1 cellular context compared by ENCODE assay signal in the genomic region with DNA sequence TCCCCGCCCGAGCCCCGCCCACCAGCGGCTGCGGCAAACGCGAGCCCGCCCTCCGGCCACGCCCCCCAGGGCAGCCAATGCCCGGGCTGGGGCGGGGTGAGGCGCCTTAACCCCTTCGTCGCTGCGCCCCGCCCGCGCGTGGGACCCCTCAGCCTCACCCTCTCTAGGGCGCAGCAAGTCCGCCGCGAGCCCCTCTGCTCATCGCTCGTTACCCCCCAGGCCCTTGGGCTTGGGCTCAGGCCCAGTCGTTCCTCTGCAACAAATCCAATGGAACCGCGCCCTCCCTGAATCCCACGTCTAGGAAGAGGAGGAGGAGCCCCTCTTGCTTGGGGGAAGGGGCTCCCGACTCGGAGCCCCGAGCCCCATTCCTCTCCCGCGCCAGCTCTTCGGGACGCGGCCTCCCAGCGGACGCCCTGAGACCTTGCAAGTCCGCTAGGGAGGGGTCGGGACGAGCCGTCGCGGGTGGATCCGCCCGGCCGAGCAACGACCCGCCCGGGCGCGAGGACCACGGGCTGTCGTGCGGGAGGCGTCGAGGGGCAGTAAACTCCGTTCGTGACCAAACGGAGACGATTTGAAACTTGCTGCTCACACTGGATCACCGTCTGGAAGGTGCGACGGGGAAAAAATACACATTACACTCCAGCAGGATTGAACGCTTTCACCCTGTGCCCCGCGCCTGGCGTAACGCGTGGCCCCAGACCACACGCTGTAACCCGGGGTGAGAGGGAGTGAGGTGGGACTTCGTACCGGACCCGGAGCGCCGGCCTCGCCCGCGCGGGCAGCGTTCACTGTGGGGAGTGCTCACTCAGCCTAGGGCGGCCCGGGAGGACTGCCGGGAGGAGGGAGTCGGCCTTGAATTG.
TF ChIP-seq lines count a peak whose summit lies in the region.

No MANE protein-coding gene starts in this region.

TF ChIP-seq in HepG2, 621 proteins besides CTCF, POLR2A, EP300 and RAD21 (continued from another document and continues in another):
- TF ChIP-seq, protein P1, sequence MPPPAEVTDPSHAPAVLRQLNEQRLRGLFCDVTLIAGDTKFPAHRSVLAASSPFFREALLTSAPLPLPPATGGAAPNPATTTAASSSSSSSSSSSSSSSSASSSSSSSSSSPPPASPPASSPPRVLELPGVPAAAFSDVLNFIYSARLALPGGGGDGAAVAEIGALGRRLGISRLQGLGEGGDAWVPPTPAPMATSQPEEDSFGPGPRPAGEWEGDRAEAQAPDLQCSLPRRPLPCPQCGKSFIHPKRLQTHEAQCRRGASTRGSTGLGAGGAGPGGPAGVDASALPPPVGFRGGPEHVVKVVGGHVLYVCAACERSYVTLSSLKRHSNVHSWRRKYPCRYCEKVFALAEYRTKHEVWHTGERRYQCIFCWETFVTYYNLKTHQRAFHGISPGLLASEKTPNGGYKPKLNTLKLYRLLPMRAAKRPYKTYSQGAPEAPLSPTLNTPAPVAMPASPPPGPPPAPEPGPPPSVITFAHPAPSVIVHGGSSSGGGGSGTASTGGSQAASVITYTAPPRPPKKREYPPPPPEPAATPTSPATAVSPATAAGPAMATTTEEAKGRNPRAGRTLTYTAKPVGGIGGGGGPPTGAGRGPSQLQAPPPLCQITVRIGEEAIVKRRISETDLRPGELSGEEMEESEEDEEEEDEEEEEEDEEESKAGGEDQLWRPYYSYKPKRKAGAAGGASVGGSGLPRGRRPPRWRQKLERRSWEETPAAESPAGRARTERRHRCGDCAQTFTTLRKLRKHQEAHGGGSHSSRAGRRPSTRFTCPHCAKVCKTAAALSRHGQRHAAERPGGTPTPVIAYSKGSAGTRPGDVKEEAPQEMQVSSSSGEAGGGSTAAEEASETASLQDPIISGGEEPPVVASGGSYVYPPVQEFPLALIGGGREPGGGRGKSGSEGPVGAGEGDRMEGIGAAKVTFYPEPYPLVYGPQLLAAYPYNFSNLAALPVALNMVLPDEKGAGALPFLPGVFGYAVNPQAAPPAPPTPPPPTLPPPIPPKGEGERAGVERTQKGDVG (CRISPR knock-in tag; IDR thresholded peaks at IDR 0.05; ENCODE audit: borderline replicate concordance): peak; percentile 92
- no peak for TF ChIP-seq ATF7 (IDR thresholded peaks at IDR 0.05)
- TF ChIP-seq ATF7 (CRISPR knock-in tag; IDR thresholded peaks at IDR 0.05): peak; percentile 75
- TF ChIP-seq DPF2 (CRISPR knock-in tag; IDR thresholded peaks at IDR 0.05; ENCODE audit: borderline replicate concordance, low read depth): peak; percentile 50; the same call in 1 of the 2 replicates
- TF ChIP-seq MEIS1 (CRISPR knock-in tag; IDR thresholded peaks at IDR 0.05; ENCODE audit: borderline replicate concordance): no peak; the same call in 1 of the 2 replicates
- TF ChIP-seq, protein P2, sequence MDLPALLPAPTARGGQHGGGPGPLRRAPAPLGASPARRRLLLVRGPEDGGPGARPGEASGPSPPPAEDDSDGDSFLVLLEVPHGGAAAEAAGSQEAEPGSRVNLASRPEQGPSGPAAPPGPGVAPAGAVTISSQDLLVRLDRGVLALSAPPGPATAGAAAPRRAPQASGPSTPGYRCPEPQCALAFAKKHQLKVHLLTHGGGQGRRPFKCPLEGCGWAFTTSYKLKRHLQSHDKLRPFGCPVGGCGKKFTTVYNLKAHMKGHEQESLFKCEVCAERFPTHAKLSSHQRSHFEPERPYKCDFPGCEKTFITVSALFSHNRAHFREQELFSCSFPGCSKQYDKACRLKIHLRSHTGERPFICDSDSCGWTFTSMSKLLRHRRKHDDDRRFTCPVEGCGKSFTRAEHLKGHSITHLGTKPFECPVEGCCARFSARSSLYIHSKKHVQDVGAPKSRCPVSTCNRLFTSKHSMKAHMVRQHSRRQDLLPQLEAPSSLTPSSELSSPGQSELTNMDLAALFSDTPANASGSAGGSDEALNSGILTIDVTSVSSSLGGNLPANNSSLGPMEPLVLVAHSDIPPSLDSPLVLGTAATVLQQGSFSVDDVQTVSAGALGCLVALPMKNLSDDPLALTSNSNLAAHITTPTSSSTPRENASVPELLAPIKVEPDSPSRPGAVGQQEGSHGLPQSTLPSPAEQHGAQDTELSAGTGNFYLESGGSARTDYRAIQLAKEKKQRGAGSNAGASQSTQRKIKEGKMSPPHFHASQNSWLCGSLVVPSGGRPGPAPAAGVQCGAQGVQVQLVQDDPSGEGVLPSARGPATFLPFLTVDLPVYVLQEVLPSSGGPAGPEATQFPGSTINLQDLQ (CRISPR knock-in tag; IDR thresholded peaks at IDR 0.05): no peak
- TF ChIP-seq, protein P3, sequence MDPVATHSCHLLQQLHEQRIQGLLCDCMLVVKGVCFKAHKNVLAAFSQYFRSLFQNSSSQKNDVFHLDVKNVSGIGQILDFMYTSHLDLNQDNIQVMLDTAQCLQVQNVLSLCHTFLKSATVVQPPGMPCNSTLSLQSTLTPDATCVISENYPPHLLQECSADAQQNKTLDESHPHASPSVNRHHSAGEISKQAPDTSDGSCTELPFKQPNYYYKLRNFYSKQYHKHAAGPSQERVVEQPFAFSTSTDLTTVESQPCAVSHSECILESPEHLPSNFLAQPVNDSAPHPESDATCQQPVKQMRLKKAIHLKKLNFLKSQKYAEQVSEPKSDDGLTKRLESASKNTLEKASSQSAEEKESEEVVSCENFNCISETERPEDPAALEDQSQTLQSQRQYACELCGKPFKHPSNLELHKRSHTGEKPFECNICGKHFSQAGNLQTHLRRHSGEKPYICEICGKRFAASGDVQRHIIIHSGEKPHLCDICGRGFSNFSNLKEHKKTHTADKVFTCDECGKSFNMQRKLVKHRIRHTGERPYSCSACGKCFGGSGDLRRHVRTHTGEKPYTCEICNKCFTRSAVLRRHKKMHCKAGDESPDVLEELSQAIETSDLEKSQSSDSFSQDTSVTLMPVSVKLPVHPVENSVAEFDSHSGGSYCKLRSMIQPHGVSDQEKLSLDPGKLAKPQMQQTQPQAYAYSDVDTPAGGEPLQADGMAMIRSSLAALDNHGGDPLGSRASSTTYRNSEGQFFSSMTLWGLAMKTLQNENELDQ (CRISPR knock-in tag; IDR thresholded peaks at IDR 0.05; ENCODE audit: borderline replicate concordance): peak; percentile 75; the same call in 1 of the 2 replicates
- no peak; the same call in 1 of the 2 replicates for TF ChIP-seq SOX5 (CRISPR knock-in tag; IDR thresholded peaks at IDR 0.05; ENCODE audit: borderline replicate concordance)
- no peak for TF ChIP-seq ZNF672 (CRISPR knock-in tag; IDR thresholded peaks at IDR 0.05)
- no peak for TF ChIP-seq ZNF234 (CRISPR knock-in tag; conservative IDR thresholded peaks at IDR 0.05)
- TF ChIP-seq RBFOX2 (IDR thresholded peaks at IDR 0.05; ENCODE audit: low read depth, low read length): peak; percentile 92
- TF ChIP-seq, protein P4, sequence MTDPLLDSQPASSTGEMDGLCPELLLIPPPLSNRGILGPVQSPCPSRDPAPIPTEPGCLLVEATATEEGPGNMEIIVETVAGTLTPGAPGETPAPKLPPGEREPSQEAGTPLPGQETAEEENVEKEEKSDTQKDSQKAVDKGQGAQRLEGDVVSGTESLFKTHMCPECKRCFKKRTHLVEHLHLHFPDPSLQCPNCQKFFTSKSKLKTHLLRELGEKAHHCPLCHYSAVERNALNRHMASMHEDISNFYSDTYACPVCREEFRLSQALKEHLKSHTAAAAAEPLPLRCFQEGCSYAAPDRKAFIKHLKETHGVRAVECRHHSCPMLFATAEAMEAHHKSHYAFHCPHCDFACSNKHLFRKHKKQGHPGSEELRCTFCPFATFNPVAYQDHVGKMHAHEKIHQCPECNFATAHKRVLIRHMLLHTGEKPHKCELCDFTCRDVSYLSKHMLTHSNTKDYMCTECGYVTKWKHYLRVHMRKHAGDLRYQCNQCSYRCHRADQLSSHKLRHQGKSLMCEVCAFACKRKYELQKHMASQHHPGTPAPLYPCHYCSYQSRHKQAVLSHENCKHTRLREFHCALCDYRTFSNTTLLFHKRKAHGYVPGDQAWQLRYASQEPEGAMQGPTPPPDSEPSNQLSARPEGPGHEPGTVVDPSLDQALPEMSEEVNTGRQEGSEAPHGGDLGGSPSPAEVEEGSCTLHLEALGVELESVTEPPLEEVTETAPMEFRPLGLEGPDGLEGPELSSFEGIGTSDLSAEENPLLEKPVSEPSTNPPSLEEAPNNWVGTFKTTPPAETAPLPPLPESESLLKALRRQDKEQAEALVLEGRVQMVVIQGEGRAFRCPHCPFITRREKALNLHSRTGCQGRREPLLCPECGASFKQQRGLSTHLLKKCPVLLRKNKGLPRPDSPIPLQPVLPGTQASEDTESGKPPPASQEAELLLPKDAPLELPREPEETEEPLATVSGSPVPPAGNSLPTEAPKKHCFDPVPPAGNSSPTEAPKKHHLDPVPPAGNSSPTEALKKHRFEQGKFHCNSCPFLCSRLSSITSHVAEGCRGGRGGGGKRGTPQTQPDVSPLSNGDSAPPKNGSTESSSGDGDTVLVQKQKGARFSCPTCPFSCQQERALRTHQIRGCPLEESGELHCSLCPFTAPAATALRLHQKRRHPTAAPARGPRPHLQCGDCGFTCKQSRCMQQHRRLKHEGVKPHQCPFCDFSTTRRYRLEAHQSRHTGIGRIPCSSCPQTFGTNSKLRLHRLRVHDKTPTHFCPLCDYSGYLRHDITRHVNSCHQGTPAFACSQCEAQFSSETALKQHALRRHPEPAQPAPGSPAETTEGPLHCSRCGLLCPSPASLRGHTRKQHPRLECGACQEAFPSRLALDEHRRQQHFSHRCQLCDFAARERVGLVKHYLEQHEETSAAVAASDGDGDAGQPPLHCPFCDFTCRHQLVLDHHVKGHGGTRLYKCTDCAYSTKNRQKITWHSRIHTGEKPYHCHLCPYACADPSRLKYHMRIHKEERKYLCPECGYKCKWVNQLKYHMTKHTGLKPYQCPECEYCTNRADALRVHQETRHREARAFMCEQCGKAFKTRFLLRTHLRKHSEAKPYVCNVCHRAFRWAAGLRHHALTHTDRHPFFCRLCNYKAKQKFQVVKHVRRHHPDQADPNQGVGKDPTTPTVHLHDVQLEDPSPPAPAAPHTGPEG (CRISPR knock-in tag; IDR thresholded peaks at IDR 0.05): peak; percentile 75; the same call in 1 of the 2 replicates
- TF ChIP-seq CHCHD3 (CRISPR knock-in tag; IDR thresholded peaks at IDR 0.05): peak; percentile 95; the same call in 1 of the 2 replicates
- TF ChIP-seq ZNF225 (CRISPR knock-in tag; IDR thresholded peaks at IDR 0.05): peak; percentile 93
- peak; percentile 94 for TF ChIP-seq ZNF556 (CRISPR knock-in tag; IDR thresholded peaks at IDR 0.05; ENCODE audit: borderline replicate concordance)
- TF ChIP-seq PHF21A (CRISPR knock-in tag; IDR thresholded peaks at IDR 0.05): peak; percentile 94
- TF ChIP-seq POLR2G (IDR thresholded peaks at IDR 0.05; ENCODE audit: low read depth, low read length): peak; percentile 82
- TF ChIP-seq ZNF30 (CRISPR knock-in tag; IDR thresholded peaks at IDR 0.05): peak; percentile 97
- TF ChIP-seq, protein P5, sequence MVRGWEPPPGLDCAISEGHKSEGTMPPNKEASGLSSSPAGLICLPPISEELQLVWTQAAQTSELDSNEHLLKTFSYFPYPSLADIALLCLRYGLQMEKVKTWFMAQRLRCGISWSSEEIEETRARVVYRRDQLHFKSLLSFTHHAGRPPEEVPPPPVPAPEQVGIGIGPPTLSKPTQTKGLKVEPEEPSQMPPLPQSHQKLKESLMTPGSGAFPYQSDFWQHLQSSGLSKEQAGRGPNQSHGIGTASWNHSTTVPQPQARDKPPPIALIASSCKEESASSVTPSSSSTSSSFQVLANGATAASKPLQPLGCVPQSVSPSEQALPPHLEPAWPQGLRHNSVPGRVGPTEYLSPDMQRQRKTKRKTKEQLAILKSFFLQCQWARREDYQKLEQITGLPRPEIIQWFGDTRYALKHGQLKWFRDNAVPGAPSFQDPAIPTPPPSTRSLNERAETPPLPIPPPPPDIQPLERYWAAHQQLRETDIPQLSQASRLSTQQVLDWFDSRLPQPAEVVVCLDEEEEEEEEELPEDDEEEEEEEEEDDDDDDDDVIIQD (CRISPR knock-in tag; IDR thresholded peaks at IDR 0.05; ENCODE audit: low read depth): peak; percentile 40
- peak; percentile 33; the same call in 1 of the 2 replicates for TF ChIP-seq SSRP1 (CRISPR knock-in tag; IDR thresholded peaks at IDR 0.05)
- TF ChIP-seq, protein P6, sequence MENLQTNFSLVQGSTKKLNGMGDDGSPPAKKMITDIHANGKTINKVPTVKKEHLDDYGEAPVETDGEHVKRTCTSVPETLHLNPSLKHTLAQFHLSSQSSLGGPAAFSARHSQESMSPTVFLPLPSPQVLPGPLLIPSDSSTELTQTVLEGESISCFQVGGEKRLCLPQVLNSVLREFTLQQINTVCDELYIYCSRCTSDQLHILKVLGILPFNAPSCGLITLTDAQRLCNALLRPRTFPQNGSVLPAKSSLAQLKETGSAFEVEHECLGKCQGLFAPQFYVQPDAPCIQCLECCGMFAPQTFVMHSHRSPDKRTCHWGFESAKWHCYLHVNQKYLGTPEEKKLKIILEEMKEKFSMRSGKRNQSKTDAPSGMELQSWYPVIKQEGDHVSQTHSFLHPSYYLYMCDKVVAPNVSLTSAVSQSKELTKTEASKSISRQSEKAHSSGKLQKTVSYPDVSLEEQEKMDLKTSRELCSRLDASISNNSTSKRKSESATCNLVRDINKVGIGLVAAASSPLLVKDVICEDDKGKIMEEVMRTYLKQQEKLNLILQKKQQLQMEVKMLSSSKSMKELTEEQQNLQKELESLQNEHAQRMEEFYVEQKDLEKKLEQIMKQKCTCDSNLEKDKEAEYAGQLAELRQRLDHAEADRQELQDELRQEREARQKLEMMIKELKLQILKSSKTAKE (CRISPR knock-in tag; IDR thresholded peaks at IDR 0.05; ENCODE audit: borderline replicate concordance): peak; percentile 74; the same call in 1 of the 2 replicates
- TF ChIP-seq, protein P7, sequence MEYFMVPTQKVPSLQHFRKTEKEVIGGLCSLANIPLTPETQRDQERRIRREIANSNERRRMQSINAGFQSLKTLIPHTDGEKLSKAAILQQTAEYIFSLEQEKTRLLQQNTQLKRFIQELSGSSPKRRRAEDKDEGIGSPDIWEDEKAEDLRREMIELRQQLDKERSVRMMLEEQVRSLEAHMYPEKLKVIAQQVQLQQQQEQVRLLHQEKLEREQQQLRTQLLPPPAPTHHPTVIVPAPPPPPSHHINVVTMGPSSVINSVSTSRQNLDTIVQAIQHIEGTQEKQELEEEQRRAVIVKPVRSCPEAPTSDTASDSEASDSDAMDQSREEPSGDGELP (IDR thresholded peaks at IDR 0.05; ENCODE audit: borderline replicate concordance, low read depth): peak; percentile 13; the same call in 1 of the 2 replicates
- TF ChIP-seq CCAR2 (optimal IDR thresholded peaks at IDR 0.05; ENCODE audit: low read depth, low read length): peak; percentile 69
- peak; percentile 91; the same call in 1 of the 2 replicates for TF ChIP-seq ZNF839 (CRISPR knock-in tag; IDR thresholded peaks at IDR 0.05; ENCODE audit: borderline replicate concordance)
- TF ChIP-seq, protein P8, sequence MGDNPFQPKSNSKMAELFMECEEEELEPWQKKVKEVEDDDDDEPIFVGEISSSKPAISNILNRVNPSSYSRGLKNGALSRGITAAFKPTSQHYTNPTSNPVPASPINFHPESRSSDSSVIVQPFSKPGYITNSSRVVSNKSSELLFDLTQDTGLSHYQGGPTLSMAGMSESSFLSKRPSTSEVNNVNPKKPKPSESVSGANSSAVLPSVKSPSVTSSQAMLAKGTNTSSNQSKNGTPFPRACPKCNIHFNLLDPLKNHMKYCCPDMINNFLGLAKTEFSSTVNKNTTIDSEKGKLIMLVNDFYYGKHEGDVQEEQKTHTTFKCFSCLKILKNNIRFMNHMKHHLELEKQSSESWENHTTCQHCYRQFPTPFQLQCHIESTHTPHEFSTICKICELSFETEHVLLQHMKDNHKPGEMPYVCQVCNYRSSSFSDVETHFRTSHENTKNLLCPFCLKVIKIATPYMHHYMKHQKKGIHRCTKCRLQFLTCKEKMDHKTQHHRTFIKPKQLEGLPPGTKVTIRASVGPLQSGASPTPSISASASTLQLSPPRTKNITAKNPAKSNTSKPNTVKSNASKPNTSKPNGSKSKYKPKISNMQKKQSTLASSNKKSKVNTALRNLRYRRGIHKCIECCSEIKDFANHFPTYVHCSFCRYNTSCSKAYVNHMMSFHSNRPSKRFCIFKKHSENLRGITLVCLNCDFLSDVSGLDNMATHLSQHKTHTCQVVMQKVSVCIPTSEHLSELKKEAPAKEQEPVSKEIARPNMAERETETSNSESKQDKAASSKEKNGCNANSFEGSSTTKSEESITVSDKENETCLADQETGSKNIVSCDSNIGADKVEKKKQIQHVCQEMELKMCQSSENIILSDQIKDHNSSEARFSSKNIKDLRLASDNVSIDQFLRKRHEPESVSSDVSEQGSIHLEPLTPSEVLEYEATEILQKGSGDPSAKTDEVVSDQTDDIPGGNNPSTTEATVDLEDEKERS (CRISPR knock-in tag; IDR thresholded peaks at IDR 0.05): peak; percentile 99
- TF ChIP-seq ZNF12 (CRISPR knock-in tag; IDR thresholded peaks at IDR 0.05): no peak
